Comparison of ENCODE assay signal across 8 cellular contexts in the genomic region with DNA sequence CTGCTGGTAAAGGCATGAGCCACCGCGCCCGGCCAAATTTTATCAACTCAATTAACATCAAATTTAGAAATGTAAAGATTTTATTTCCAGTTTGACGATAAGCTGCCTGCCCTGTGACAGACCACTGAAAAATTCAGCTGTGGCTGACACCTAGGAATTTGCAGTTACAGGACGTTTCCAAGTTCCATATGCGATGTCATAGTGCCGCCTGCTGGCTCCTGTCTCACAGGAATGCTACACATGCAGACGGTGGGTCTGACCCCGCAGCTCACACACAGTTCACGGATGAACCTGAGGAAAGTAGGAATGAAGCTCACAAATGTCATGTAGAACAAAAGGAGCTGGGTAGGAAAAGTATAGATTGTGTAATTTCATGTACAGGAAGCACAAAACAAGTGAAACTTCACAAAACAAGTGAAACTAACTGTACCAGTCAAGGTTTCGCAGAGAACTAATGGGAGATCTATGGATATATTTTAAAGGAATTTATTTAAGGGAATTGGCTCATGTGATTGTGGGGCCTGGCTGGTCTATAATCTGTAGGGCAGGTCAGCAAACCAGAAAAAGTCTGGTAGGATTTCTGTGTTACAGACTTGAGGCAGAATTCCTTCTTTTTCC. TPM values are rescaled to one million over a fixed set of nuclear protein-coding genes. Genes with fewer than 3 reads are reported as not detected.
A peak's percentile ranks its signal among the peaks of the same experiment; 100 is the strongest.
DNase-seq lines count a peak whose midpoint lies in the region; ATAC-seq and TF ChIP-seq lines count a peak whose summit lies in the region.

No MANE protein-coding gene starts in this region.

- ATAC-seq in lung (ENCODE audit: insufficient read depth, low FRiP score) (peak; percentile 75), GM21390 (IDR thresholded peaks at IDR 0.05; ENCODE audit: unreplicated experiment) (no peak)

- 24 to 28% methylated on average over 11 of the region's 11 CpGs for WGBS in lung, 2 donors

- H3K27ac ChIP-seq in dorsolateral prefrontal cortex, result no peak overlapping the region
- H3K27ac ChIP-seq in lung (ENCODE audit: low read depth in 1 of 2, low read length in 1 of 2), result no peak overlapping the region

- no peaks in the 10 kb centered on the region for H3K36me3 ChIP-seq in lung (ENCODE audit: control insufficient read depth in 2 of 2, insufficient read depth in 2 of 2, low read length in 2 of 2)

- H3K9me3 ChIP-seq in lung (ENCODE audit: control insufficient read depth in 2 of 2, insufficient read depth in 1 of 2, low read length in 1 of 2), result no peaks in the 10 kb centered on the region

- DNase-seq in C1 segment of cervical spinal cord (lab: John Stamatoyannopoulos, UW) (peak in 12 of 14 donors; percentile 17 to 72 (median 49)), HEK293T (ENCODE audit: extremely low spot score) (peak; percentile 72), NCI-H82 (lab: John Stamatoyannopoulos, UW) (peak; percentile 91), dorsolateral prefrontal cortex (peak; percentile 69 to 93 (median 84)), lung (ENCODE audit: low spot score) (peak; percentile 79)
- peak; percentile 80 to 84 for DNase-seq in activated CD4-positive, alpha-beta T cell treated with anti-CD3 and anti-CD28 coated beads, Interleukin-2, amount 50 U/mL, for 48 hours
- DNase-seq in stimulated activated CD4-positive, alpha-beta T cell treated with anti-CD3 and anti-CD28 coated beads, TNF-alpha, amount 100 ng/mL, for 48 hours (ENCODE audit: low read depth in 3 of 3), result peak; percentile 46 to 57 (median 53)

- CTCF ChIA-PET in HEK293T (lab: Yijun Ruan, JAX), result interaction anchor here (0.5 to 2.6 kb wide), 6 partner anchors 9 to 216 kb away, joined by 3 to 14 read pairs (median 4); no protein-coding TSS in a partner anchor

- no peaks in the 10 kb centered on the region for H3K4me1 ChIP-seq in lung (ENCODE audit: control insufficient read depth in 2 of 2, insufficient read depth in 2 of 2, low read length in 2 of 2)

- H3K4me3 ChIP-seq in dorsolateral prefrontal cortex (peak overlapping the region in 3 of 59 donors; percentile 2 to 25 (median 14)), lung (no peak overlapping the region)

- TF ChIP-seq CTCF in dorsolateral prefrontal cortex (IDR thresholded peaks at IDR 0.05 in 54 of 56, conservative IDR thresholded peaks at IDR 0.05 in 2 of 56; ENCODE audit: low read depth in 1 of 56, partially characterized antibody in 56 of 56) (peak; percentile 71 to 99 (median 89)), lung (IDR thresholded peaks at IDR 0.05; ENCODE audit: control extremely low read depth, extremely low read depth) (peak; percentile 98)

- POLR2A ChIA-PET in HEK293T (lab: Yijun Ruan, JAX), result interaction anchor here (1.0 kb wide), 1 partner anchor 207 kb away, joined by 4 read pairs; no protein-coding TSS in a partner anchor

- intact Hi-C loops in dorsolateral prefrontal cortex (cut with DNase I), result loop anchor here (1.0 to 5.0 kb wide), 6 partner anchors 47 to 207 kb away; a partner anchor contains a TSS

- H3K27me3 ChIP-seq in dorsolateral prefrontal cortex (no peaks in the 10 kb centered on the region), lung (ENCODE audit: control insufficient read depth, insufficient read depth) (no peaks in the 10 kb centered on the region)

TF ChIP-seq in HEK293T, 16 proteins besides CTCF, POLR2A, EP300 and RAD21:
- TF ChIP-seq L3MBTL2 (conservative IDR thresholded peaks at IDR 0.05) (no peak), ZNF384 (IDR thresholded peaks at IDR 0.05) (no peak), ELF4 (IDR thresholded peaks at IDR 0.05) (no peak), FOXM1 (IDR thresholded peaks at IDR 0.05; ENCODE audit: borderline replicate concordance) (no peak), FOXA1 (IDR thresholded peaks at IDR 0.05) (no peak), NFRKB (IDR thresholded peaks at IDR 0.05) (no peak), ARNT (IDR thresholded peaks at IDR 0.05) (no peak), TARDBP (IDR thresholded peaks at IDR 0.05) (no peak), HDGF (IDR thresholded peaks at IDR 0.05; ENCODE audit: borderline replicate concordance) (no peak), LEF1 (IDR thresholded peaks at IDR 0.05; ENCODE audit: borderline replicate concordance) (no peak), BHLHE40 (IDR thresholded peaks at IDR 0.05; ENCODE audit: borderline replicate concordance) (no peak), FOXK2 (IDR thresholded peaks at IDR 0.05) (no peak)
- TF ChIP-seq, protein P1, sequence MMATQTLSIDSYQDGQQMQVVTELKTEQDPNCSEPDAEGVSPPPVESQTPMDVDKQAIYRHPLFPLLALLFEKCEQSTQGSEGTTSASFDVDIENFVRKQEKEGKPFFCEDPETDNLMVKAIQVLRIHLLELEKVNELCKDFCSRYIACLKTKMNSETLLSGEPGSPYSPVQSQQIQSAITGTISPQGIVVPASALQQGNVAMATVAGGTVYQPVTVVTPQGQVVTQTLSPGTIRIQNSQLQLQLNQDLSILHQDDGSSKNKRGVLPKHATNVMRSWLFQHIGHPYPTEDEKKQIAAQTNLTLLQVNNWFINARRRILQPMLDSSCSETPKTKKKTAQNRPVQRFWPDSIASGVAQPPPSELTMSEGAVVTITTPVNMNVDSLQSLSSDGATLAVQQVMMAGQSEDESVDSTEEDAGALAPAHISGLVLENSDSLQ (IDR thresholded peaks at IDR 0.05), result no peak
TF ChIP-seq in HEK293T: peak in this region for 0.

RNA-seq across cellular contexts. Expression of a gene that starts 13.2 kb away (rescaled TPM):
- 10 to 100 TPM; 28.6 to 78.9 (median 56.1) TPM for total RNA-seq in dorsolateral prefrontal cortex
- 10 to 100 TPM; 27.9 to 43.8 TPM for total RNA-seq in lung
- polyA plus RNA-seq in lung, result 10 to 100 TPM; 24.2 to 24.9 TPM

RNA-seq across cellular contexts. Expression of a gene that starts 50.5 kb away (rescaled TPM):
- total RNA-seq in dorsolateral prefrontal cortex (10 to 100 TPM; 20.7 to 58.6 (median 34.5) TPM), lung (10 to 100 TPM; 47.8 to 79.9 TPM)
- polyA plus RNA-seq in lung, result 10 to 100 TPM; 51.0 to 77.6 TPM

RNA-seq across cellular contexts. Expression of a gene that starts 56.6 kb away (rescaled TPM):
- total RNA-seq in dorsolateral prefrontal cortex (10 to 100 TPM; 31.3 to 63.5 (median 47.2) TPM), lung (10 to 100 TPM; 19.0 to 43.0 TPM)
- polyA plus RNA-seq in lung, result 10 to 100 TPM in 1 of 2 donors, 1 to 10 TPM in 1; 8.0 to 14.2 TPM
